Comparison of ENCODE assay signal across 1 cellular context in genomic region chr20:3796477-3797225, GRCh38.
TF ChIP-seq lines count a peak whose summit lies in the region.

No MANE protein-coding gene starts in this region.

TF ChIP-seq in GM12878, 131 proteins besides CTCF, POLR2A, EP300 and RAD21:
- TF ChIP-seq IRF4 (IDR thresholded peaks at IDR 0.05; ENCODE audit: low read depth, low read length) (no peak), CBX5 (IDR thresholded peaks at IDR 0.05; ENCODE audit: low read depth) (no peak), LARP7 (IDR thresholded peaks at IDR 0.05) (no peak), NR2F1 (conservative IDR thresholded peaks at IDR 0.05) (no peak)
